In genomic region chr2:21118302-21118920, GRCh38 we compare ENCODE assay signal across 1 cellular context.
TF ChIP-seq lines count a peak whose summit lies in the region.

No MANE protein-coding gene starts in this region.

TF ChIP-seq in HepG2, 621 proteins besides CTCF, POLR2A, EP300 and RAD21 (continued from another document and continues in another):
- TF ChIP-seq ZNF781 (CRISPR knock-in tag; IDR thresholded peaks at IDR 0.05; ENCODE audit: borderline replicate concordance, not compliant biosample characterization): no peak
- no peak for TF ChIP-seq ZNF138 (CRISPR knock-in tag; IDR thresholded peaks at IDR 0.05; ENCODE audit: low read depth)
- no peak for TF ChIP-seq ZNF256 (CRISPR knock-in tag; conservative IDR thresholded peaks at IDR 0.05)
- TF ChIP-seq ZNF350 (CRISPR knock-in tag; IDR thresholded peaks at IDR 0.05; ENCODE audit: borderline replicate concordance, low read depth): no peak
- no peak for TF ChIP-seq RBAK (CRISPR knock-in tag; IDR thresholded peaks at IDR 0.05)
- no peak for TF ChIP-seq SIX1 (CRISPR knock-in tag; IDR thresholded peaks at IDR 0.05; ENCODE audit: borderline replicate concordance)
- TF ChIP-seq ZBTB8A (CRISPR knock-in tag; IDR thresholded peaks at IDR 0.05; ENCODE audit: borderline replicate concordance, low read depth): no peak
- no peak; the same call in 1 of the 2 replicates for TF ChIP-seq RCOR2 (CRISPR knock-in tag; IDR thresholded peaks at IDR 0.05)
- no peak for TF ChIP-seq ZNF878 (CRISPR knock-in tag; IDR thresholded peaks at IDR 0.05)
- TF ChIP-seq TIGD3 (CRISPR knock-in tag; IDR thresholded peaks at IDR 0.05; ENCODE audit: borderline replicate concordance): no peak
- TF ChIP-seq, protein P1, sequence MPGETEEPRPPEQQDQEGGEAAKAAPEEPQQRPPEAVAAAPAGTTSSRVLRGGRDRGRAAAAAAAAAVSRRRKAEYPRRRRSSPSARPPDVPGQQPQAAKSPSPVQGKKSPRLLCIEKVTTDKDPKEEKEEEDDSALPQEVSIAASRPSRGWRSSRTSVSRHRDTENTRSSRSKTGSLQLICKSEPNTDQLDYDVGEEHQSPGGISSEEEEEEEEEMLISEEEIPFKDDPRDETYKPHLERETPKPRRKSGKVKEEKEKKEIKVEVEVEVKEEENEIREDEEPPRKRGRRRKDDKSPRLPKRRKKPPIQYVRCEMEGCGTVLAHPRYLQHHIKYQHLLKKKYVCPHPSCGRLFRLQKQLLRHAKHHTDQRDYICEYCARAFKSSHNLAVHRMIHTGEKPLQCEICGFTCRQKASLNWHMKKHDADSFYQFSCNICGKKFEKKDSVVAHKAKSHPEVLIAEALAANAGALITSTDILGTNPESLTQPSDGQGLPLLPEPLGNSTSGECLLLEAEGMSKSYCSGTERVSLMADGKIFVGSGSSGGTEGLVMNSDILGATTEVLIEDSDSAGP (CRISPR knock-in tag; IDR thresholded peaks at IDR 0.05; ENCODE audit: borderline replicate concordance): no peak
- no peak for TF ChIP-seq MED8 (CRISPR knock-in tag; IDR thresholded peaks at IDR 0.05; ENCODE audit: insufficient replicate concordance)
- no peak for TF ChIP-seq ZSCAN29 (CRISPR knock-in tag; conservative IDR thresholded peaks at IDR 0.05)
- TF ChIP-seq GLI4 (CRISPR knock-in tag; IDR thresholded peaks at IDR 0.05; ENCODE audit: borderline replicate concordance): no peak
- TF ChIP-seq ZNF660 (CRISPR knock-in tag; IDR thresholded peaks at IDR 0.05; ENCODE audit: borderline replicate concordance, low read depth): no peak
- no peak for TF ChIP-seq HOXA9 (CRISPR knock-in tag; IDR thresholded peaks at IDR 0.05; ENCODE audit: borderline replicate concordance)
- TF ChIP-seq PATZ1 (CRISPR knock-in tag; IDR thresholded peaks at IDR 0.05): no peak
- TF ChIP-seq TERF1 (CRISPR knock-in tag; IDR thresholded peaks at IDR 0.05): no peak
- TF ChIP-seq MAFF (IDR thresholded peaks at IDR 0.05; ENCODE audit: low read depth, low read length): no peak
- TF ChIP-seq REXO4 (CRISPR knock-in tag; IDR thresholded peaks at IDR 0.05; ENCODE audit: borderline replicate concordance): no peak
- no peak for TF ChIP-seq ZNF12 (CRISPR knock-in tag; IDR thresholded peaks at IDR 0.05)
- TF ChIP-seq BCL3 (CRISPR knock-in tag; IDR thresholded peaks at IDR 0.05): no peak
- TF ChIP-seq AGO2 (optimal IDR thresholded peaks at IDR 0.05; ENCODE audit: low read depth, low read length): no peak
- TF ChIP-seq ZNF207 (IDR thresholded peaks at IDR 0.05; ENCODE audit: borderline replicate concordance): no peak
- no peak for TF ChIP-seq SNRNP70 (IDR thresholded peaks at IDR 0.05; ENCODE audit: low read depth, low read length)
- no peak for TF ChIP-seq ZNF713 (CRISPR knock-in tag; IDR thresholded peaks at IDR 0.05)
- peak; percentile 77; the same call in 1 of the 2 replicates for TF ChIP-seq ZNF33A (CRISPR knock-in tag; IDR thresholded peaks at IDR 0.05; ENCODE audit: borderline replicate concordance)
- TF ChIP-seq SKIL (CRISPR knock-in tag; IDR thresholded peaks at IDR 0.05; ENCODE audit: borderline replicate concordance): no peak
- no peak for TF ChIP-seq MTA1 (CRISPR knock-in tag; IDR thresholded peaks at IDR 0.05; ENCODE audit: borderline replicate concordance)
- TF ChIP-seq, protein P2, sequence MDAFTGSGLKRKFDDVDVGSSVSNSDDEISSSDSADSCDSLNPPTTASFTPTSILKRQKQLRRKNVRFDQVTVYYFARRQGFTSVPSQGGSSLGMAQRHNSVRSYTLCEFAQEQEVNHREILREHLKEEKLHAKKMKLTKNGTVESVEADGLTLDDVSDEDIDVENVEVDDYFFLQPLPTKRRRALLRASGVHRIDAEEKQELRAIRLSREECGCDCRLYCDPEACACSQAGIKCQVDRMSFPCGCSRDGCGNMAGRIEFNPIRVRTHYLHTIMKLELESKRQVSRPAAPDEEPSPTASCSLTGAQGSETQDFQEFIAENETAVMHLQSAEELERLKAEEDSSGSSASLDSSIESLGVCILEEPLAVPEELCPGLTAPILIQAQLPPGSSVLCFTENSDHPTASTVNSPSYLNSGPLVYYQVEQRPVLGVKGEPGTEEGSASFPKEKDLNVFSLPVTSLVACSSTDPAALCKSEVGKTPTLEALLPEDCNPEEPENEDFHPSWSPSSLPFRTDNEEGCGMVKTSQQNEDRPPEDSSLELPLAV (CRISPR knock-in tag; conservative IDR thresholded peaks at IDR 0.05; ENCODE audit: low read depth): no peak
- TF ChIP-seq ZNF362 (CRISPR knock-in tag; IDR thresholded peaks at IDR 0.05; ENCODE audit: borderline replicate concordance): 0 out of 2 replicates have a peak, but pooled peaks have one; percentile 25
- TF ChIP-seq ZIK1 (CRISPR knock-in tag; IDR thresholded peaks at IDR 0.05; ENCODE audit: borderline replicate concordance, low read depth): no peak
- TF ChIP-seq, protein P3, sequence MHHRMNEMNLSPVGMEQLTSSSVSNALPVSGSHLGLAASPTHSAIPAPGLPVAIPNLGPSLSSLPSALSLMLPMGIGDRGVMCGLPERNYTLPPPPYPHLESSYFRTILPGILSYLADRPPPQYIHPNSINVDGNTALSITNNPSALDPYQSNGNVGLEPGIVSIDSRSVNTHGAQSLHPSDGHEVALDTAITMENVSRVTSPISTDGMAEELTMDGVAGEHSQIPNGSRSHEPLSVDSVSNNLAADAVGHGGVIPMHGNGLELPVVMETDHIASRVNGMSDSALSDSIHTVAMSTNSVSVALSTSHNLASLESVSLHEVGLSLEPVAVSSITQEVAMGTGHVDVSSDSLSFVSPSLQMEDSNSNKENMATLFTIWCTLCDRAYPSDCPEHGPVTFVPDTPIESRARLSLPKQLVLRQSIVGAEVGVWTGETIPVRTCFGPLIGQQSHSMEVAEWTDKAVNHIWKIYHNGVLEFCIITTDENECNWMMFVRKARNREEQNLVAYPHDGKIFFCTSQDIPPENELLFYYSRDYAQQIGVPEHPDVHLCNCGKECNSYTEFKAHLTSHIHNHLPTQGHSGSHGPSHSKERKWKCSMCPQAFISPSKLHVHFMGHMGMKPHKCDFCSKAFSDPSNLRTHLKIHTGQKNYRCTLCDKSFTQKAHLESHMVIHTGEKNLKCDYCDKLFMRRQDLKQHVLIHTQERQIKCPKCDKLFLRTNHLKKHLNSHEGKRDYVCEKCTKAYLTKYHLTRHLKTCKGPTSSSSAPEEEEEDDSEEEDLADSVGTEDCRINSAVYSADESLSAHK (CRISPR knock-in tag; IDR thresholded peaks at IDR 0.05; ENCODE audit: borderline replicate concordance): no peak
- no peak for TF ChIP-seq ZNF841 (CRISPR knock-in tag; IDR thresholded peaks at IDR 0.05; ENCODE audit: borderline replicate concordance)
- TF ChIP-seq RARG (CRISPR knock-in tag; IDR thresholded peaks at IDR 0.05; ENCODE audit: low read depth): no peak
- peak; percentile 86; the same call in 1 of the 2 replicates for TF ChIP-seq SMAD3 (CRISPR knock-in tag; IDR thresholded peaks at IDR 0.05)
- no peak for TF ChIP-seq KAT7 (CRISPR knock-in tag; IDR thresholded peaks at IDR 0.05; ENCODE audit: borderline replicate concordance)
- TF ChIP-seq SRF (IDR thresholded peaks at IDR 0.05; ENCODE audit: low read depth, low read length): 0 out of 2 replicates have a peak, but pooled peaks have one; percentile 13
- no peak for TF ChIP-seq LBX2 (CRISPR knock-in tag; IDR thresholded peaks at IDR 0.05; ENCODE audit: borderline replicate concordance)
- TF ChIP-seq POLR2G (IDR thresholded peaks at IDR 0.05; ENCODE audit: low read depth, low read length): no peak
- no peak for TF ChIP-seq TMF1 (CRISPR knock-in tag; IDR thresholded peaks at IDR 0.05; ENCODE audit: low read depth)
- TF ChIP-seq POGZ (CRISPR knock-in tag; IDR thresholded peaks at IDR 0.05): no peak
- TF ChIP-seq ZNF770 (CRISPR knock-in tag; IDR thresholded peaks at IDR 0.05): no peak
- TF ChIP-seq HNF4G (IDR thresholded peaks at IDR 0.05; ENCODE audit: borderline replicate concordance, low read depth, low read length): no peak
- no peak for TF ChIP-seq HNF4G (CRISPR knock-in tag; IDR thresholded peaks at IDR 0.05; ENCODE audit: borderline replicate concordance, low read depth)
- no peak for TF ChIP-seq RFX1 (IDR thresholded peaks at IDR 0.05)
- TF ChIP-seq ATF3 (CRISPR knock-in tag; IDR thresholded peaks at IDR 0.05): no peak
- no peak for TF ChIP-seq NCOA1 (CRISPR knock-in tag; IDR thresholded peaks at IDR 0.05)
